ENCODE assay signal across 1 cellular context in the genomic region with DNA sequence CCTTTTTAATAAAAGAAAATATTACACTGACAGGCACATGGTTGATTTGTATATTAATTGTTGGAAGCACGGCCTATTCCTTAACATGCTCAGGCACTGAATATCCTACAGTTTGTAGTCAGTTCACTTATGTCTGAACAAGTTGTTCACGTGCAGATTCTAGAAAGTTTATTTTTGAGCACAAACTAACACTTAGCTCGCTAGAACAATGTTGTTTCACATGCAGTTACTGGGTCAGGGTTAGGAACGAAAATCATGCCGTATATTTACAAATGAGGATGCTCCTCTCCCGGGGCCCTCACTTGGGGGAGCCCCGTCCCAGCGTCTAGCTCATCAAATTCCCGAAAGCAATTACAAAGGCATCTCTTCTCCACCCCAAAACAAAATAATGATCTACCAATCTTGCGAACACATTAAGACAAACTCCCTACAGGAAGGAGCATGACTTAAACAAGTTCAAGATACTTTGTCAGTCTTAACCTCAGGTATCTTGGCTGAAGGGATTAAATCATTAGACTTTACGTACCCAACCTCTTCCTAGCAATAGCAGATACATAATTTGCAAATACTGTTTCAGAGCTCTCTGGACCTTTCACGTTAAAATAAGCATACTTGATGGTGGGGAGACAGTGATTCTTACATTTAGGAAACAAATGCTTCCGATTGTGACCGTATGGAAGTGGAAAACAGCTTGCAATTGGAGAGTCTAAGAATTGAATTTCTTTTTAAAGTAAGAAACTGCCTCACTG.
TF ChIP-seq lines count a peak whose summit lies in the region.

No MANE protein-coding gene starts in this region.

TF ChIP-seq in H1, 55 proteins besides CTCF, POLR2A, EP300 and RAD21:
- 0 out of 4 replicates have a peak, but pooled peaks of 1 of the 2 experiments have one; percentile 1 for TF ChIP-seq HDAC2 (IDR thresholded peaks at IDR 0.05; ENCODE audit: borderline replicate concordance in 1 of 2, low read depth in 2 of 2, low read length in 2 of 2)
- TF ChIP-seq CTBP2 (IDR thresholded peaks at IDR 0.05; ENCODE audit: borderline replicate concordance, insufficient read depth, insufficient read length, low read length), result no peak
